14 cellular contexts compared by ENCODE assay signal in the genomic region with DNA sequence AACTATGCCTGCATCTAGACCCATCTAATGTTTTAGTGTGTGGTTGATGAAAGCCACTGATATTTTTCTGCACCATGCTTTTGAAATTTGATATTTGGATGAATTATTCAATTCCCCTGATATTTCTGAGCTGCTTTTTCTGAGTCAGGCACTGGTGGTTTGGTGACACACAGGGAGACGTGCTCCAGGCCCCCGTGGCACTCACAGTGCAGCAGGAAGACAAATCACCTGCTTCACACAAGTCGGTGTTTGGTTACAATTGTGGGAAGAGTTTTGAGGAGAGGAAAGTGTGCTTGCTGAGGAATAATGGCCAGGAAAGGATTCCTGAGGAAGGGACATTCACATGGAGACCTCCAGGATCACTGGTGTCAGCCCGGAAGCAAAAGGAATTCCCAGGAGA.
DNase-seq lines count a peak whose midpoint lies in the region; ATAC-seq and TF ChIP-seq lines count a peak whose summit lies in the region.
"Had no signal": no experiment of that assay in that cellular context is flagged by ENCODE, and none has a peak within 500 bp of the region (broad histone marks: within the 10 kb centered on the region; RNA-seq: fewer than 3 reads in every experiment).

No MANE protein-coding gene starts in this region.

- DNase-seq in AG10803 (ENCODE audit: low read depth): peak; percentile 63
- DNase-seq in HT1080 (ENCODE audit: low read depth): peak; percentile 87
- DNase-seq in astrocyte of the hippocampus (ENCODE audit: low read depth, low spot score): peak; percentile 75
- DNase-seq in mesenchymal stem cell: no peak
- DNase-seq in NCI-H510A (lab: John Stamatoyannopoulos, UW): no peak
- DNase-seq in lower leg skin (ENCODE audit: low spot score in 2 of 2): no peak
- no peak for DNase-seq in GM20000 (ENCODE audit: low spot score)
- DNase-seq: BE2C; effector memory CD8-positive, alpha-beta T cell; NCI-H1930; Peyer's patch; small intestine had no signal

- no peak for TF ChIP-seq CTCF in AG10803 (conservative IDR thresholded peaks at IDR 0.05; ENCODE audit: low read length)
- TF ChIP-seq CTCF in lower leg skin (IDR thresholded peaks at IDR 0.05): no peak
- TF ChIP-seq CTCF in GM20000 (IDR thresholded peaks at IDR 0.05; ENCODE audit: extremely low read depth, missing control alignments): no peak

- no peak overlapping the region for H3K4me3 ChIP-seq in AG10803 (ENCODE audit: low read length)
- no peak overlapping the region for H3K4me3 ChIP-seq in mesenchymal stem cell (ENCODE audit: insufficient read depth in 1 of 2, low read depth in 1 of 2, low read length in 2 of 2)
- no peak overlapping the region for H3K4me3 ChIP-seq in lower leg skin (ENCODE audit: low read depth, poor library complexity, severe bottlenecking)
- H3K4me3 ChIP-seq: Peyer's patch had no signal

- no peak overlapping the region for H3K23ac ChIP-seq in mesenchymal stem cell (ENCODE audit: low read length in 2 of 2)

- no peaks in the 10 kb centered on the region for H3K36me3 ChIP-seq in mesenchymal stem cell (ENCODE audit: control insufficient read depth in 1 of 2, insufficient read depth in 2 of 2, low read depth in 1 of 2, low read length in 2 of 2)
- H3K36me3 ChIP-seq: BE2C, Peyer's patch had no signal

- no peak overlapping the region for H2BK15ac ChIP-seq in mesenchymal stem cell (ENCODE audit: low read depth, poor library complexity, severe bottlenecking)

- H4K91ac ChIP-seq in mesenchymal stem cell (ENCODE audit: low read length): no peak overlapping the region

- no peak overlapping the region for H2BK12ac ChIP-seq in mesenchymal stem cell (ENCODE audit: low read length in 2 of 2)

- no peak overlapping the region for H2BK120ac ChIP-seq in mesenchymal stem cell (ENCODE audit: low read depth, low read length)

- no peak overlapping the region for H3K4ac ChIP-seq in mesenchymal stem cell (ENCODE audit: low read depth in 1 of 2, low read length in 2 of 2)

- TF ChIP-seq POLR2A in lower leg skin (IDR thresholded peaks at IDR 0.05): no peak

- H2BK5ac ChIP-seq in mesenchymal stem cell (ENCODE audit: low read depth, low read length, poor library complexity, severe bottlenecking): no peak overlapping the region

- H2AFZ ChIP-seq in mesenchymal stem cell (ENCODE audit: low read depth, low read length): no peak overlapping the region

- H3K79me1 ChIP-seq in mesenchymal stem cell (replicated peaks; ENCODE audit: low read length, poor library complexity, severe bottlenecking): no peaks in the 10 kb centered on the region

- no peak overlapping the region for H3K18ac ChIP-seq in mesenchymal stem cell (ENCODE audit: low read depth in 1 of 2, low read length in 2 of 2)

- intact Hi-C loops in lower leg skin (cut with DNase I; ENCODE audit: low total_unique reads): no loop called here

- H3K14ac ChIP-seq in mesenchymal stem cell (ENCODE audit: low read length in 2 of 2): no peak overlapping the region

- H3K9ac ChIP-seq in mesenchymal stem cell (ENCODE audit: low read length): peak overlapping the region; percentile 73

- H3K27ac ChIP-seq in mesenchymal stem cell (ENCODE audit: low read length, poor library complexity, severe bottlenecking): no peak overlapping the region
- H3K27ac ChIP-seq: Peyer's patch had no signal

- H3K27me3 ChIP-seq in mesenchymal stem cell (ENCODE audit: control insufficient read depth in 1 of 2, insufficient read depth in 1 of 2, low read length in 2 of 2): no peaks in the 10 kb centered on the region
- H3K27me3 ChIP-seq: BE2C, Peyer's patch had no signal

- H3K4me2 ChIP-seq in mesenchymal stem cell (ENCODE audit: low read length, poor library complexity, severe bottlenecking): no peak overlapping the region

- peaks cover 35% of the 10 kb centered on the region for H3K4me1 ChIP-seq in mesenchymal stem cell (ENCODE audit: control insufficient read depth, insufficient read depth, low read depth, low read length)
- H3K4me1 ChIP-seq: BE2C, Peyer's patch had no signal

- H2AK5ac ChIP-seq in mesenchymal stem cell (ENCODE audit: low read length, severe bottlenecking): peak overlapping the region; percentile 71

- H3K9me3 ChIP-seq in mesenchymal stem cell (ENCODE audit: control insufficient read depth, low read length): no peaks in the 10 kb centered on the region
- H3K9me3 ChIP-seq: BE2C, Peyer's patch had no signal

- H4K8ac ChIP-seq in mesenchymal stem cell (ENCODE audit: low read length): no peak overlapping the region

- 45% methylated on average over 4 of the region's 4 CpGs for WGBS in mesenchymal stem cell
- 68 to 69% methylated on average over 4 of the region's 4 CpGs for WGBS in lower leg skin, 2 donors

- ATAC-seq in GM18498 (IDR thresholded peaks at IDR 0.05; ENCODE audit: unreplicated experiment): no peak
- ATAC-seq: effector memory CD8-positive, alpha-beta T cell; HepG2 had no signal

Comparison
In these comparisons a context has a peak if more than half of its experiments do, and no peak if none do; other contexts are left out.
1. DNase-seq: peak in AG10803 (single experiment), HT1080 (single experiment) and astrocyte of the hippocampus (single experiment); none in mesenchymal stem cell (single experiment), NCI-H510A (single experiment), lower leg skin (0 of 2) and GM20000 (single experiment).